Comparison of ENCODE assay signal across 9 cellular contexts in the genomic region with DNA sequence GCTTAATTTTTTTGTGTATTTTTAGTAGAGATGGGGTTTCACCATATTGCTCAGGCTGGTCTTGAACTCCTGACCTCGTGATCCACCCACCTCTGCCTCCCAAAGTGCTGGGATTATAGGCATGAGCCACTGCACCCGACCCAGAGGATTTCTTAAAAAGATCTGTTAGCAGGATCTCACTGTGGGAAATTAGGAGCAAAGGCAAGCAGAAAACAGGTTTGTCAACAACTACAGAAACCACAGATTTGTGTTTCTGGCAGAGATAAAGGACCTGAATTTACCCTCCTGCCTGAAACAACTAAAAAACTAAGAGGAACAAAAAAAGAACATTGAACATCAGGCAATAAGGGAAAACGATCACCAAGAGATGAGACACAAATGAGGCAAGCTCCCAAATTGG. TPM values are rescaled to one million over a fixed set of nuclear protein-coding genes. Genes with fewer than 3 reads are reported as not detected.
DNase-seq lines count a peak whose midpoint lies in the region; ATAC-seq and TF ChIP-seq lines count a peak whose summit lies in the region.
"Not testable (repeated sequence)": the region's sequence is repeated elsewhere in the genome, so short reads cannot be mapped to it uniquely, and the experiment has no call there.
"Had no signal": no experiment of that assay in that cellular context is flagged by ENCODE, and none has a peak within 500 bp of the region (broad histone marks: within the 10 kb centered on the region; RNA-seq: fewer than 3 reads in every experiment).

No MANE protein-coding gene starts in this region.

- not testable (repeated sequence) for H2AFZ ChIP-seq in H9 (ENCODE audit: low read length); PC-3 (ENCODE audit: low read length); trophoblast cell (ENCODE audit: insufficient read depth, low read length, poor library complexity)

- ATAC-seq in PC-3, result not testable (repeated sequence)

- not testable (repeated sequence) for H3K23ac ChIP-seq in H9 (ENCODE audit: insufficient read length, low read depth, low read length); trophoblast cell (ENCODE audit: low read length)

- not testable (repeated sequence) for H3K27me3 Mint-ChIP-seq in H9 (ENCODE audit: low read depth)
- H3K27me3 Mint-ChIP-seq in activated CD4-positive, alpha-beta T cell treated with anti-CD3 and anti-CD28 coated beads, Interleukin-2, amount 10 ng/mL, durations not matched to agents 24 days and 14 days, result peaks cover 28% of the 10 kb centered on the region

- peaks cover 4 to 13% (median 11%) of the 10 kb centered on the region in 3 experiments; a peak in 6 of 7 replicates for H3K36me3 Mint-ChIP-seq in H9 (ENCODE audit: insufficient read depth in 1 of 3, low read depth in 3 of 3)
- H3K36me3 Mint-ChIP-seq in activated CD4-positive, alpha-beta T cell treated with anti-CD3 and anti-CD28 coated beads, Interleukin-2, amount 10 ng/mL, durations not matched to agents 24 days and 14 days (ENCODE audit: low read depth), result not testable (repeated sequence)

- not testable (repeated sequence) for H3K4ac ChIP-seq in H9 (ENCODE audit: low read depth, low read length); trophoblast cell (ENCODE audit: low read depth, low read length)

- H3K14ac ChIP-seq in H9 (ENCODE audit: insufficient read depth, low read length) (0 out of 2 replicates have a peak overlapping the region, but pooled peaks have one; percentile 18), trophoblast cell (ENCODE audit: low read length) (peak overlapping the region; percentile 49)

- H3K4me3 ChIP-seq in A673 (ENCODE audit: low read depth, low read length, poor library complexity, severe bottlenecking); PC-3 (ENCODE audit: low read length); breast epithelium; trophoblast cell (ENCODE audit: low read depth, low read length): not testable (repeated sequence)
- H3K4me3 ChIP-seq in iPS-20b (ENCODE audit: low read length), result 0 out of 2 replicates have a peak overlapping the region, but pooled peaks have one; percentile 13

- DNase-seq in A673 (ENCODE audit: low spot score); H9; breast epithelium (ENCODE audit: low spot score in 2 of 2): not testable (repeated sequence)
- DNase-seq in PC-3, result peak; percentile 58
- peak; percentile 40 for DNase-seq in activated CD4-positive, alpha-beta T cell treated with anti-CD3 and anti-CD28 coated beads, Interleukin-2, amount 10 ng/mL, durations not matched to agents 24 days and 14 days
- DNase-seq in trophoblast cell, result peak; percentile 54 to 71

- H3K4me1 ChIP-seq in A673 (ENCODE audit: insufficient read depth, low read length, poor library complexity, severe bottlenecking) (peaks cover 16% of the 10 kb centered on the region), PC-3 (ENCODE audit: insufficient read depth, low read length) (peaks cover 15% of the 10 kb centered on the region), iPS-20b (ENCODE audit: insufficient read depth, low read length) (peaks cover 33% of the 10 kb centered on the region), trophoblast cell (ENCODE audit: control insufficient read depth in 1 of 2, insufficient read depth in 2 of 2, low read length in 2 of 2) (peaks cover 6 to 12% of the 10 kb centered on the region in 2 experiments)
- not testable (repeated sequence) for H3K4me1 ChIP-seq in H9 (ENCODE audit: insufficient read depth, low read length); breast epithelium

- H4K20me1 ChIP-seq in H9 (ENCODE audit: control insufficient read depth, insufficient read depth, insufficient read length); PC-3 (ENCODE audit: low read length): not testable (repeated sequence)

- H3K18ac ChIP-seq in H9 (ENCODE audit: insufficient read length, low read depth, low read length) (peak overlapping the region; percentile 53), trophoblast cell (ENCODE audit: low read length) (peak overlapping the region; percentile 16)

- H3K36me3 ChIP-seq in A673 (ENCODE audit: insufficient read depth, low read length, poor library complexity, severe bottlenecking), result peaks cover 15% of the 10 kb centered on the region
- H3K36me3 ChIP-seq in PC-3 (ENCODE audit: low read depth, low read length); breast epithelium; iPS-20b (ENCODE audit: insufficient read depth, low read depth, low read length); trophoblast cell (ENCODE audit: control insufficient read depth in 1 of 2, insufficient read depth in 2 of 2, low read length in 2 of 2): not testable (repeated sequence)

- peak overlapping the region; percentile 30 to 96 (median 87); a peak in 5 of 7 replicates for H3K27ac Mint-ChIP-seq in H9
- not testable (repeated sequence) for H3K27ac Mint-ChIP-seq in activated CD4-positive, alpha-beta T cell treated with anti-CD3 and anti-CD28 coated beads, Interleukin-2, amount 10 ng/mL, durations not matched to agents 24 days and 14 days

- not testable (repeated sequence) for H4K12ac ChIP-seq in trophoblast cell (ENCODE audit: low read depth, low read length)

- not testable (repeated sequence) for H3K9me3 ChIP-seq in A673 (ENCODE audit: low read depth, low read length, poor library complexity, severe bottlenecking); H9 (ENCODE audit: control insufficient read depth, low read depth, low read length); PC-3 (ENCODE audit: low read length); breast epithelium; iPS-20b (ENCODE audit: insufficient read depth, low read depth, low read length); trophoblast cell (ENCODE audit: insufficient read depth, low read depth, low read length)

- not testable (repeated sequence) for H3K23me2 ChIP-seq in H9 (ENCODE audit: insufficient read length, low read depth, low read length, poor library complexity, severe bottlenecking)

- H2BK120ac ChIP-seq in H9 (ENCODE audit: low read depth, low read length, poor library complexity, severe bottlenecking), result not testable (repeated sequence)
- H2BK120ac ChIP-seq in trophoblast cell (ENCODE audit: insufficient read depth, low read length, poor library complexity), result peak overlapping the region; percentile 91

- H3K4me2 ChIP-seq in H9 (ENCODE audit: insufficient read depth, insufficient read length, low read length), result not testable (repeated sequence)
- H3K4me2 ChIP-seq in PC-3 (ENCODE audit: low read length), result peak overlapping the region; percentile 47
- peak overlapping the region; percentile 14 for H3K4me2 ChIP-seq in trophoblast cell (ENCODE audit: low read length)

- H3F3A ChIP-seq in PC-3 (ENCODE audit: low read length, unreplicated experiment), result not testable (repeated sequence)

- not testable (repeated sequence) for H3K56ac ChIP-seq in H9 (ENCODE audit: insufficient read length, low read depth, low read length)

- CTCF ChIA-PET in A673 (lab: Charles Lee), result interaction anchor here (1.2 kb wide), 1 partner anchor 17 kb away, joined by 3 read pairs; no protein-coding TSS in a partner anchor
- CTCF ChIA-PET in PC-3 (lab: Charles Lee), result not testable (repeated sequence)

- intact Hi-C loops in A673 (cut with micrococcal nuclease; ENCODE audit: unreplicated experiment), result loop anchor here (5.0 to 10.0 kb wide), 2 partner anchors 543 to 745 kb away; no protein-coding TSS in a partner anchor
- intact Hi-C loops in PC-3 (cut with micrococcal nuclease); breast epithelium (cut with DNase I; ENCODE audit: low total_unique reads): not testable (repeated sequence)
- intact Hi-C loops in activated CD4-positive, alpha-beta T cell treated with anti-CD3 and anti-CD28 coated beads, Interleukin-2, amount 10 ng/mL, durations not matched to agents 24 days and 14 days (cut with micrococcal nuclease), result loop anchor here (10.0 kb wide), 2 partner anchors 115 to 695 kb away; partner anchors contain the start of gene ALG5

- H3K79me1 ChIP-seq in H9 (ENCODE audit: insufficient read depth, low read depth, low read length, poor library complexity, severe bottlenecking), result not testable (repeated sequence)
- peaks cover 13% of the 10 kb centered on the region for H3K79me1 ChIP-seq in trophoblast cell (ENCODE audit: low read length)

- H2BK20ac ChIP-seq in H9 (ENCODE audit: low read depth, low read length, poor library complexity, severe bottlenecking), result not testable (repeated sequence)

- H3K9me3 Mint-ChIP-seq in H9; activated CD4-positive, alpha-beta T cell treated with anti-CD3 and anti-CD28 coated beads, Interleukin-2, amount 10 ng/mL, durations not matched to agents 24 days and 14 days: not testable (repeated sequence)

- not testable (repeated sequence) for H4K5ac ChIP-seq in H9 (ENCODE audit: insufficient read length, low read depth, low read length)

- not testable (repeated sequence) for H4K91ac ChIP-seq in H9 (ENCODE audit: insufficient read length, low read depth, low read length)
- H4K91ac ChIP-seq in trophoblast cell (ENCODE audit: low read depth, low read length), result peak overlapping the region; percentile 8

- not testable (repeated sequence) for H3K27me3 ChIP-seq in A673 (replicated peaks; ENCODE audit: insufficient read depth, low read depth, low read length, poor library complexity); H9 (ENCODE audit: insufficient read depth, low read length); PC-3 (ENCODE audit: low read length); breast epithelium; iPS-20b (ENCODE audit: insufficient read depth, low read length); trophoblast cell (ENCODE audit: insufficient read depth, low read length)

- not testable (repeated sequence) for H3K79me2 ChIP-seq in H9 (ENCODE audit: insufficient read depth, low read length); PC-3 (ENCODE audit: low read length); trophoblast cell (ENCODE audit: control insufficient read depth, insufficient read depth, low read length, poor library complexity)

- H2BK5ac ChIP-seq in H9 (ENCODE audit: insufficient read length, low read length) (peak overlapping the region; percentile 48), trophoblast cell (ENCODE audit: low read depth, low read length, poor library complexity) (peak overlapping the region; percentile 67)

- not testable (repeated sequence) for H2BK15ac ChIP-seq in H9 (ENCODE audit: low read depth, low read length)

- no CpG with 5 or more reads among the region's 3 CpGs for WGBS in H9 (ENCODE audit: extremely low coverage, insufficient read length, low lambda C conversion rate)
- no CpG with 5 or more reads among the region's 3 CpGs for WGBS in trophoblast cell (ENCODE audit: extremely low coverage, insufficient coverage, insufficient read length)

- not testable (repeated sequence) for H3K9me2 ChIP-seq in PC-3 (replicated peaks; ENCODE audit: low read length)

- peaks cover 45 to 58% of the 10 kb centered on the region in 2 experiments for H3K4me1 Mint-ChIP-seq in H9
- H3K4me1 Mint-ChIP-seq in activated CD4-positive, alpha-beta T cell treated with anti-CD3 and anti-CD28 coated beads, Interleukin-2, amount 10 ng/mL, durations not matched to agents 24 days and 14 days, result peaks cover 11% of the 10 kb centered on the region

- TF ChIP-seq POLR2A in breast epithelium (IDR thresholded peaks at IDR 0.05), result not testable (repeated sequence)

- not testable (repeated sequence) for H3T11ph ChIP-seq in H9 (ENCODE audit: low read length)

- not testable (repeated sequence) for TF ChIP-seq CTCF in A673 (conservative IDR thresholded peaks at IDR 0.05; ENCODE audit: low read depth, low read length); H9 (conservative IDR thresholded peaks at IDR 0.05); PC-3 (conservative IDR thresholded peaks at IDR 0.05; ENCODE audit: low read depth, low read length); breast epithelium (IDR thresholded peaks at IDR 0.05)

- H3K27ac ChIP-seq in A673 (ENCODE audit: low read depth, low read length, poor library complexity, severe bottlenecking) (peak overlapping the region; percentile 21), H9 (ENCODE audit: insufficient read length, low read depth, low read length) (peak overlapping the region; percentile 69), PC-3 (ENCODE audit: low read length) (peak overlapping the region; percentile 58), breast epithelium (peak overlapping the region; percentile 33 to 34), trophoblast cell (ENCODE audit: low read depth, low read length) (peak overlapping the region; percentile 86)
- H3K27ac ChIP-seq in iPS-20b (ENCODE audit: low read length), result not testable (repeated sequence)

- not testable (repeated sequence) for H2AK5ac ChIP-seq in H9 (ENCODE audit: insufficient read length, low read length); trophoblast cell (ENCODE audit: low read length)

- not testable (repeated sequence) for H3K9ac ChIP-seq in H9 (ENCODE audit: extremely low read depth, insufficient read length, low read length); PC-3 (ENCODE audit: low read length); trophoblast cell (ENCODE audit: low read length)
- H3K9ac ChIP-seq in iPS-20b (ENCODE audit: low read depth, low read length), result peak overlapping the region; percentile 37; the same call in 1 of the 2 replicates

- BruUV-seq in A673 (replicated peaks; lab: Mats Ljungman, UMichigan); PC-3 (replicated peaks; lab: Mats Ljungman, UMichigan): not testable (repeated sequence)

- POLR2A ChIA-PET in A673 (lab: Charles Lee; ENCODE audit: low non-redundant PET); PC-3 (lab: Charles Lee; ENCODE audit: unreplicated experiment): not testable (repeated sequence)

- not testable (repeated sequence) for H4K8ac ChIP-seq in H9 (replicated peaks; ENCODE audit: insufficient read length, low read depth, low read length)
- H4K8ac ChIP-seq in trophoblast cell (ENCODE audit: low read depth, low read length), result peak overlapping the region; percentile 66

- not testable (repeated sequence) for H3K4me3 Mint-ChIP-seq in H9; activated CD4-positive, alpha-beta T cell treated with anti-CD3 and anti-CD28 coated beads, Interleukin-2, amount 10 ng/mL, durations not matched to agents 24 days and 14 days

- H2BK12ac ChIP-seq in H9 (ENCODE audit: insufficient read length, low read depth, low read length), result not testable (repeated sequence)
- peak overlapping the region; percentile 95 for H2BK12ac ChIP-seq in trophoblast cell (ENCODE audit: low read length)

RNA-seq across cellular contexts. Expression of gene CCDC169, which starts 1.9 kb away (rescaled TPM):
- total RNA-seq in A673 (2021), result 14.3 and 14.5 TPM in 2 replicates
- 19.1 and 20.5 TPM in 2 replicates for total RNA-seq in H9 (2021)
- 0.69 and 6.5 TPM in 2 replicates for total RNA-seq in PC-3 (2014; rRNA removed)
- total RNA-seq in activated CD4-positive, alpha-beta T cell treated with anti-CD3 and anti-CD28 coated beads, Interleukin-2, amount 10 ng/mL, durations not matched to agents 24 days and 14 days, result 0.35 and 0.50 TPM in 2 replicates
- total RNA-seq in breast epithelium, result 1 to 10 TPM in 2 of 3 donors, under 1 TPM in 1; 0.73 to 2.9 (median 1.1) TPM
- 2.9 and 3.9 TPM in 2 replicates for polyA plus RNA-seq in trophoblast cell (2013)
- total RNA-seq: CD4-positive, CD25-positive, alpha-beta regulatory T cell; G401 had no signal
- polyA plus RNA-seq: CD4-positive, CD25-positive, alpha-beta regulatory T cell had no signal

RNA-seq across cellular contexts. Expression of gene SPART, which starts 46.7 kb away (rescaled TPM):
- total RNA-seq in A673 (2021) (169 and 182 TPM in 2 replicates), H9 (2021) (60.6 and 60.9 TPM in 2 replicates), PC-3 (2014; rRNA removed) (15.0 and 23.3 TPM in 2 replicates), breast epithelium (100 to 1,000 TPM in 2 of 3 donors, 10 to 100 TPM in 1; 79.6 to 111 (median 105) TPM)
- 25.3 and 31.8 TPM in 2 replicates for total RNA-seq in activated CD4-positive, alpha-beta T cell treated with anti-CD3 and anti-CD28 coated beads, Interleukin-2, amount 10 ng/mL, durations not matched to agents 24 days and 14 days
- 88.2 and 93.0 TPM in 2 replicates for polyA plus RNA-seq in trophoblast cell (2013)
